Comparison of ENCODE assay signal across 9 cellular contexts in genomic region chrX:153669174-153669890, GRCh38. TPM values are rescaled to one million over a fixed set of nuclear protein-coding genes. Genes with fewer than 3 reads are reported as not detected.
DNase-seq lines count a peak whose midpoint lies in the region; ATAC-seq, FAIRE-seq and TF ChIP-seq lines count a peak whose summit lies in the region.
"Had no signal": no experiment of that assay in that cellular context is flagged by ENCODE, and none has a peak within 500 bp of the region (broad histone marks: within the 10 kb centered on the region; RNA-seq: fewer than 3 reads in every experiment).

No MANE protein-coding gene starts in this region.

- TF ChIP-seq RAD21 in HepG2 (CRISPR knock-in tag; IDR thresholded peaks at IDR 0.05), result no peak; the same call in 1 of the 2 replicates

- no peak for TF ChIP-seq EP300 in HepG2 (IDR thresholded peaks at IDR 0.05; ENCODE audit: low read depth in 2 of 2, low read length in 2 of 2)
- TF ChIP-seq EP300 in HepG2 (CRISPR knock-in tag; IDR thresholded peaks at IDR 0.05; ENCODE audit: borderline replicate concordance), result no peak
- no peak for TF ChIP-seq EP300 in tibial nerve (IDR thresholded peaks at IDR 0.05)

- H3K27ac Mint-ChIP-seq in astrocyte (ENCODE audit: unreplicated experiment), result no peak overlapping the region

- H2AFZ ChIP-seq in astrocyte (ENCODE audit: low read depth, low read length) (no peak overlapping the region), HepG2 (ENCODE audit: low read length) (no peak overlapping the region)

- H3K4me1 ChIP-seq in astrocyte (ENCODE audit: insufficient read depth, low read length), result no peaks in the 10 kb centered on the region
- H3K4me1 ChIP-seq in HepG2 (ENCODE audit: insufficient read depth, low read length), result peaks cover 50% of the 10 kb centered on the region
- H3K4me1 ChIP-seq in tibial nerve, result no peaks in the 10 kb centered on the region

- no peaks in the 10 kb centered on the region for H3K9me3 Mint-ChIP-seq in astrocyte (ENCODE audit: unreplicated experiment)

- peaks cover 28% of the 10 kb centered on the region for H3K27me3 Mint-ChIP-seq in astrocyte (ENCODE audit: low read depth, unreplicated experiment)

- no peak overlapping the region for H3K4me3 Mint-ChIP-seq in astrocyte (ENCODE audit: unreplicated experiment)

- WGBS in HepG2 (ENCODE audit: low lambda C conversion rate), result 90% methylated on average over 2 of the region's 17 CpGs
- 61 to 80% methylated on average over 4 to 16 of the region's 17 CpGs for WGBS in tibial nerve, 2 donors

- FAIRE-seq in astrocyte (lab: Jason Lieb, UNC) (no peak), HepG2 (lab: Jason Lieb, UNC) (peak; percentile 50)

- no peak for TF ChIP-seq POLR2A in HepG2 (IDR thresholded peaks at IDR 0.05; ENCODE audit: insufficient read depth in 1 of 2, low read depth in 2 of 2, low read length in 2 of 2)
- no peak for TF ChIP-seq POLR2A in tibial nerve (IDR thresholded peaks at IDR 0.05)

- no peak for DNase-seq in GM06990 (ENCODE audit: extremely low read depth, insufficient read length)
- DNase-seq in NCI-H82 treated with DMSO at 0.1 percent for 48 hours (lab: John Stamatoyannopoulos, UW; ENCODE audit: unreplicated experiment), result peak; percentile 8
- no peak for DNase-seq in astrocyte (ENCODE audit: low read depth)
- no peak for DNase-seq in HepG2 (ENCODE audit: low spot score)
- no peak for DNase-seq in tibial nerve (ENCODE audit: low spot score in 2 of 2)
- DNase-seq in ureter (ENCODE audit: low spot score), result no peak
- DNase-seq in globus pallidus (ENCODE audit: low spot score), result no peak
- DNase-seq: left cardiac atrium had no signal

- peaks cover 3% of the 10 kb centered on the region for H3K4me1 Mint-ChIP-seq in astrocyte (ENCODE audit: low read depth, unreplicated experiment)

- H3K27ac ChIP-seq in astrocyte (ENCODE audit: low read depth, low read length) (no peak overlapping the region), HepG2 (ENCODE audit: extremely low read length, insufficient read depth, low read length) (no peak overlapping the region), tibial nerve (no peak overlapping the region)

- H3K4me3 ChIP-seq in GM06990 (replicated peaks; ENCODE audit: low read depth, low read length) (no peak overlapping the region), astrocyte (ENCODE audit: insufficient read depth, low read depth, low read length) (no peak overlapping the region), HepG2 (replicated peaks in 1 of 3; ENCODE audit: insufficient read depth in 1 of 3, low read depth in 2 of 3, low read length in 3 of 3) (no peak overlapping the region), tibial nerve (no peak overlapping the region)

- peak; percentile 80 for TF ChIP-seq CTCF in GM06990 (IDR thresholded peaks at IDR 0.05; ENCODE audit: insufficient read depth, low read length, poor library complexity, severe bottlenecking)
- peak; percentile 33 for TF ChIP-seq CTCF in astrocyte (IDR thresholded peaks at IDR 0.05; ENCODE audit: insufficient read depth, low read depth, low read length)
- peak; percentile 75 for TF ChIP-seq CTCF in HepG2 (CRISPR knock-in tag; IDR thresholded peaks at IDR 0.05)
- TF ChIP-seq CTCF in tibial nerve (IDR thresholded peaks at IDR 0.05), result peak; percentile 60 to 68 (median 64)

- H3K36me3 Mint-ChIP-seq in astrocyte (ENCODE audit: low read depth, unreplicated experiment), result no peaks in the 10 kb centered on the region

- in situ Hi-C loops in HepG2 (cut with HindIII; ENCODE audit: extremely low pct_ligation_motif_present, low pct_unique_long_range_greater_than_20kb), result loop anchor here (5.0 to 25.0 kb wide), 2 partner anchors 112 to 707 kb away; no protein-coding TSS in a partner anchor

- H3K9me3 ChIP-seq in astrocyte (ENCODE audit: insufficient read depth, low read depth, low read length), result no peaks in the 10 kb centered on the region
- H3K9me3 ChIP-seq in HepG2 (ENCODE audit: low read length), result no peaks in the 10 kb centered on the region
- H3K9me3 ChIP-seq in tibial nerve, result no peaks in the 10 kb centered on the region

- H3K27me3 ChIP-seq in GM06990 (replicated peaks; ENCODE audit: control insufficient read depth, insufficient read depth, low read length) (no peaks in the 10 kb centered on the region), astrocyte (ENCODE audit: insufficient read depth, low read length) (peaks cover 10% of the 10 kb centered on the region), HepG2 (ENCODE audit: control insufficient read depth in 1 of 2, insufficient read depth in 2 of 2, low read length in 2 of 2) (peaks cover 0 to 13% of the 10 kb centered on the region in 2 experiments; a peak in 2 of 5 replicates), tibial nerve (peaks cover 0 to 50% of the 10 kb centered on the region in 2 donors)

- no peaks in the 10 kb centered on the region for H4K20me1 ChIP-seq in astrocyte (ENCODE audit: insufficient read depth, low read length)
- H4K20me1 ChIP-seq in HepG2 (ENCODE audit: insufficient read depth, low read length), result no peaks in the 10 kb centered on the region

- intact Hi-C loops in HepG2 (cut with micrococcal nuclease; ENCODE audit: unreplicated experiment), result loop anchor here (2.0 kb wide), 1 partner anchor 115 kb away; no protein-coding TSS in a partner anchor

- ATAC-seq in HepG2, result peak; percentile 66
- no peak for ATAC-seq in HG03457 (IDR thresholded peaks at IDR 0.05; ENCODE audit: unreplicated experiment)

- H3K36me3 ChIP-seq in GM06990 (ENCODE audit: control insufficient read depth, insufficient read depth, low read length) (no peaks in the 10 kb centered on the region), astrocyte (ENCODE audit: insufficient read depth, low read length) (no peaks in the 10 kb centered on the region), HepG2 (replicated peaks in 1 of 2; ENCODE audit: control insufficient read depth in 1 of 2, insufficient read depth in 2 of 2, low read length in 2 of 2) (no peaks in the 10 kb centered on the region), tibial nerve (no peaks in the 10 kb centered on the region)

- H3K79me2 ChIP-seq in astrocyte (ENCODE audit: insufficient read depth, low read length) (no peaks in the 10 kb centered on the region), HepG2 (ENCODE audit: insufficient read depth, low read length) (no peaks in the 10 kb centered on the region)

- H3K4me2 ChIP-seq in astrocyte (ENCODE audit: low read length) (no peak overlapping the region), HepG2 (ENCODE audit: low read depth, low read length) (no peak overlapping the region)

- CTCF ChIA-PET in HepG2 (lab: Yijun Ruan, JAX; ENCODE audit: low intra/inter-chr PET ratio, low total read pairs), result interaction anchor here (1.3 to 3.1 kb wide), 6 partner anchors 39 to 130 kb away, joined by 3 to 35 read pairs (median 11); no protein-coding TSS in a partner anchor

- BruUV-seq in HepG2 (replicated peaks; lab: Mats Ljungman, UMichigan), result no TSS peak

- H3K9ac ChIP-seq in astrocyte (ENCODE audit: low read length) (no peak overlapping the region), HepG2 (ENCODE audit: insufficient read depth, low read depth, low read length) (no peak overlapping the region)

- POLR2A ChIA-PET in HepG2 (lab: Yijun Ruan, JAX), result interaction anchor here (1.3 kb wide), 1 partner anchor 46 kb away, joined by 3 read pairs; no protein-coding TSS in a partner anchor

RNA-seq across cellular contexts. Expression of gene PNCK, which starts 4.3 kb away (rescaled TPM):
- total RNA-seq in astrocyte (0.65 and 1.1 TPM in 2 replicates), HepG2 (2016; rRNA removed; fragmentation: Illumina TruSeq; extraction: Trizol) (not detected in 2 replicates), tibial nerve (1 to 10 TPM in 2 of 4 donors, under 1 TPM in 1, not detected in 1; 0.63 to 4.5 (median 3.6) TPM), ureter (12.3 TPM)
- not detected in 2 replicates for total RNA-seq in HepG2 (2016; cell fraction: cytosol; rRNA removed; fragmentation: Illumina TruSeq; extraction: Trizol; ENCODE audit: low read depth)
- not detected in 2 replicates for total RNA-seq in HepG2 (2016; cell fraction: insoluble cytoplasmic fraction; rRNA removed; fragmentation: Illumina TruSeq; extraction: Trizol)
- total RNA-seq in HepG2 (2016; cell fraction: membrane; rRNA removed; fragmentation: Illumina TruSeq; extraction: Trizol), result not detected in 2 replicates
- not detected in 2 replicates for total RNA-seq in HepG2 (2016; cell fraction: nucleus; rRNA removed; fragmentation: Illumina TruSeq; extraction: Trizol)
- 33.1 and 55.3 TPM in 2 replicates for polyA plus RNA-seq in HepG2 (2011; rRNA removed)
- 25.3 and 25.4 TPM in 2 replicates for polyA plus RNA-seq in HepG2 (2011; cell fraction: cytosol; rRNA removed)
- polyA plus RNA-seq in HepG2 (2011; cell fraction: nucleus; rRNA removed), result 294 and 322 TPM in 2 replicates
- 32.4 and 45.3 TPM in 2 replicates for polyA plus RNA-seq in HepG2 (2012)
- polyA plus RNA-seq in HepG2 (2016; cell fraction: cytosol; fragmentation: Illumina TruSeq; extraction: Trizol; ENCODE audit: low read depth), result 0.12 TPM in 1 of 2 replicates, not detected in the other
- polyA plus RNA-seq in HepG2 (2016; cell fraction: insoluble cytoplasmic fraction; fragmentation: Illumina TruSeq; extraction: Trizol; ENCODE audit: low read depth), result not detected in 2 replicates
- not detected in 2 replicates for polyA plus RNA-seq in HepG2 (2016; cell fraction: membrane; fragmentation: Illumina TruSeq; extraction: Trizol; ENCODE audit: low read depth)
- 1.2 TPM in 1 of 2 replicates, not detected in the other for polyA plus RNA-seq in HepG2 (2016; cell fraction: nucleus; fragmentation: Illumina TruSeq; extraction: Trizol; ENCODE audit: insufficient read depth, low read depth)
- polyA minus RNA-seq in HepG2 (2011; rRNA and poly(A)+ RNA removed; ENCODE audit: low replicate concordance), result 0.91 and 21.5 TPM in 2 replicates
- polyA minus RNA-seq in HepG2 (2011; cell fraction: cytosol; rRNA and poly(A)+ RNA removed), result 8.9 and 13.2 TPM in 2 replicates
- polyA minus RNA-seq in HepG2 (2011; cell fraction: nucleus; rRNA and poly(A)+ RNA removed), result 42.2 and 53.6 TPM in 2 replicates

RNA-seq across cellular contexts. Expression of gene SLC6A8, which starts 18.4 kb away (rescaled TPM):
- total RNA-seq in astrocyte (52.6 and 57.9 TPM in 2 replicates), HepG2 (2016; rRNA removed; fragmentation: Illumina TruSeq; extraction: Trizol) (9.0 and 13.9 TPM in 2 replicates), tibial nerve (10 to 100 TPM; 14.4 to 26.7 (median 21.9) TPM), ureter (70.3 TPM)
- total RNA-seq in HepG2 (2016; cell fraction: cytosol; rRNA removed; fragmentation: Illumina TruSeq; extraction: Trizol; ENCODE audit: low read depth), result 5.6 and 6.3 TPM in 2 replicates
- total RNA-seq in HepG2 (2016; cell fraction: insoluble cytoplasmic fraction; rRNA removed; fragmentation: Illumina TruSeq; extraction: Trizol), result 8.6 and 16.2 TPM in 2 replicates
- 22.0 and 22.3 TPM in 2 replicates for total RNA-seq in HepG2 (2016; cell fraction: membrane; rRNA removed; fragmentation: Illumina TruSeq; extraction: Trizol)
- 11.0 and 18.5 TPM in 2 replicates for total RNA-seq in HepG2 (2016; cell fraction: nucleus; rRNA removed; fragmentation: Illumina TruSeq; extraction: Trizol)
- 176 and 264 TPM in 2 replicates for polyA plus RNA-seq in HepG2 (2011; rRNA removed)
- polyA plus RNA-seq in HepG2 (2011; cell fraction: cytosol; rRNA removed), result 196 and 214 TPM in 2 replicates
- polyA plus RNA-seq in HepG2 (2011; cell fraction: nucleus; rRNA removed), result 723 and 745 TPM in 2 replicates
- polyA plus RNA-seq in HepG2 (2012), result 356 and 405 TPM in 2 replicates
- 10.4 and 12.7 TPM in 2 replicates for polyA plus RNA-seq in HepG2 (2016; cell fraction: cytosol; fragmentation: Illumina TruSeq; extraction: Trizol; ENCODE audit: low read depth)
- 19.8 and 27.0 TPM in 2 replicates for polyA plus RNA-seq in HepG2 (2016; cell fraction: insoluble cytoplasmic fraction; fragmentation: Illumina TruSeq; extraction: Trizol; ENCODE audit: low read depth)
- 35.0 and 35.9 TPM in 2 replicates for polyA plus RNA-seq in HepG2 (2016; cell fraction: membrane; fragmentation: Illumina TruSeq; extraction: Trizol; ENCODE audit: low read depth)
- polyA plus RNA-seq in HepG2 (2016; cell fraction: nucleus; fragmentation: Illumina TruSeq; extraction: Trizol; ENCODE audit: insufficient read depth, low read depth), result 58.3 and 60.5 TPM in 2 replicates
- polyA minus RNA-seq in HepG2 (2011; rRNA and poly(A)+ RNA removed; ENCODE audit: low replicate concordance), result 85.4 and 544 TPM in 2 replicates
- polyA minus RNA-seq in HepG2 (2011; cell fraction: cytosol; rRNA and poly(A)+ RNA removed), result 145 and 181 TPM in 2 replicates
- polyA minus RNA-seq in HepG2 (2011; cell fraction: nucleus; rRNA and poly(A)+ RNA removed), result 106 and 150 TPM in 2 replicates

RNA-seq across cellular contexts. Expression of gene DUSP9, which starts 22.3 kb away (rescaled TPM):
- total RNA-seq in astrocyte, result 0.20 and 0.36 TPM in 2 replicates
- 357 and 435 TPM in 2 replicates for total RNA-seq in HepG2 (2016; rRNA removed; fragmentation: Illumina TruSeq; extraction: Trizol)
- total RNA-seq in HepG2 (2016; cell fraction: cytosol; rRNA removed; fragmentation: Illumina TruSeq; extraction: Trizol; ENCODE audit: low read depth), result 183 and 202 TPM in 2 replicates
- 332 and 447 TPM in 2 replicates for total RNA-seq in HepG2 (2016; cell fraction: insoluble cytoplasmic fraction; rRNA removed; fragmentation: Illumina TruSeq; extraction: Trizol)
- 386 and 448 TPM in 2 replicates for total RNA-seq in HepG2 (2016; cell fraction: membrane; rRNA removed; fragmentation: Illumina TruSeq; extraction: Trizol)
- total RNA-seq in HepG2 (2016; cell fraction: nucleus; rRNA removed; fragmentation: Illumina TruSeq; extraction: Trizol), result 159 and 193 TPM in 2 replicates
- polyA plus RNA-seq in HepG2 (2011; rRNA removed), result 235 and 335 TPM in 2 replicates
- 239 and 294 TPM in 2 replicates for polyA plus RNA-seq in HepG2 (2011; cell fraction: cytosol; rRNA removed)
- polyA plus RNA-seq in HepG2 (2011; cell fraction: nucleus; rRNA removed), result 263 and 279 TPM in 2 replicates
- 173 and 253 TPM in 2 replicates for polyA plus RNA-seq in HepG2 (2012)
- 162 and 174 TPM in 2 replicates for polyA plus RNA-seq in HepG2 (2016; cell fraction: cytosol; fragmentation: Illumina TruSeq; extraction: Trizol; ENCODE audit: low read depth)
- 322 and 341 TPM in 2 replicates for polyA plus RNA-seq in HepG2 (2016; cell fraction: insoluble cytoplasmic fraction; fragmentation: Illumina TruSeq; extraction: Trizol; ENCODE audit: low read depth)
- 301 and 303 TPM in 2 replicates for polyA plus RNA-seq in HepG2 (2016; cell fraction: membrane; fragmentation: Illumina TruSeq; extraction: Trizol; ENCODE audit: low read depth)
- polyA plus RNA-seq in HepG2 (2016; cell fraction: nucleus; fragmentation: Illumina TruSeq; extraction: Trizol; ENCODE audit: insufficient read depth, low read depth), result 275 and 284 TPM in 2 replicates
- polyA minus RNA-seq in HepG2 (2011; rRNA and poly(A)+ RNA removed; ENCODE audit: low replicate concordance), result 22.4 and 433 TPM in 2 replicates
- polyA minus RNA-seq in HepG2 (2011; cell fraction: cytosol; rRNA and poly(A)+ RNA removed), result 192 and 199 TPM in 2 replicates
- 54.5 and 60.7 TPM in 2 replicates for polyA minus RNA-seq in HepG2 (2011; cell fraction: nucleus; rRNA and poly(A)+ RNA removed)
- total RNA-seq in tibial nerve, result not detected
- 2.7 TPM for total RNA-seq in ureter
- total RNA-seq: left cardiac atrium had no signal

RNA-seq across cellular contexts. Expression of gene BCAP31, which starts 54.9 kb away (rescaled TPM):
- 219 and 222 TPM in 2 replicates for total RNA-seq in astrocyte
- total RNA-seq in HepG2 (2016; rRNA removed; fragmentation: Illumina TruSeq; extraction: Trizol), result 101 and 178 TPM in 2 replicates
- 102 and 117 TPM in 2 replicates for total RNA-seq in HepG2 (2016; cell fraction: cytosol; rRNA removed; fragmentation: Illumina TruSeq; extraction: Trizol; ENCODE audit: low read depth)
- 101 and 181 TPM in 2 replicates for total RNA-seq in HepG2 (2016; cell fraction: insoluble cytoplasmic fraction; rRNA removed; fragmentation: Illumina TruSeq; extraction: Trizol)
- 109 and 120 TPM in 2 replicates for total RNA-seq in HepG2 (2016; cell fraction: membrane; rRNA removed; fragmentation: Illumina TruSeq; extraction: Trizol)
- 130 and 143 TPM in 2 replicates for total RNA-seq in HepG2 (2016; cell fraction: nucleus; rRNA removed; fragmentation: Illumina TruSeq; extraction: Trizol)
- 139 and 155 TPM in 2 replicates for polyA plus RNA-seq in HepG2 (2011; rRNA removed)
- polyA plus RNA-seq in HepG2 (2011; cell fraction: cytosol; rRNA removed), result 152 and 160 TPM in 2 replicates
- polyA plus RNA-seq in HepG2 (2011; cell fraction: nucleus; rRNA removed), result 78.1 and 93.1 TPM in 2 replicates
- polyA plus RNA-seq in HepG2 (2012), result 231 and 288 TPM in 2 replicates
- polyA plus RNA-seq in HepG2 (2016; cell fraction: cytosol; fragmentation: Illumina TruSeq; extraction: Trizol; ENCODE audit: low read depth), result 105 and 124 TPM in 2 replicates
- 93.2 and 96.9 TPM in 2 replicates for polyA plus RNA-seq in HepG2 (2016; cell fraction: insoluble cytoplasmic fraction; fragmentation: Illumina TruSeq; extraction: Trizol; ENCODE audit: low read depth)
- 94.8 and 109 TPM in 2 replicates for polyA plus RNA-seq in HepG2 (2016; cell fraction: membrane; fragmentation: Illumina TruSeq; extraction: Trizol; ENCODE audit: low read depth)
- 219 and 236 TPM in 2 replicates for polyA plus RNA-seq in HepG2 (2016; cell fraction: nucleus; fragmentation: Illumina TruSeq; extraction: Trizol; ENCODE audit: insufficient read depth, low read depth)
- polyA minus RNA-seq in HepG2 (2011; rRNA and poly(A)+ RNA removed; ENCODE audit: low replicate concordance), result 297 and 320 TPM in 2 replicates
- polyA minus RNA-seq in HepG2 (2011; cell fraction: cytosol; rRNA and poly(A)+ RNA removed), result 61.3 and 65.4 TPM in 2 replicates
- polyA minus RNA-seq in HepG2 (2011; cell fraction: nucleus; rRNA and poly(A)+ RNA removed), result 46.2 and 58.7 TPM in 2 replicates
- total RNA-seq in tibial nerve, result 100 to 1,000 TPM in 3 of 4 donors, 10 to 100 TPM in 1; 99.0 to 126 (median 114) TPM
- 315 TPM for total RNA-seq in ureter

RNA-seq across cellular contexts. Expression of gene ABCD1, which starts 55.3 kb away (rescaled TPM):
- total RNA-seq in astrocyte (27.2 and 30.5 TPM in 2 replicates), HepG2 (2016; rRNA removed; fragmentation: Illumina TruSeq; extraction: Trizol) (10.1 and 15.9 TPM in 2 replicates), tibial nerve (10 to 100 TPM; 13.0 to 36.6 (median 15.0) TPM), ureter (15.1 TPM)
- 1.6 and 2.0 TPM in 2 replicates for total RNA-seq in HepG2 (2016; cell fraction: cytosol; rRNA removed; fragmentation: Illumina TruSeq; extraction: Trizol; ENCODE audit: low read depth)
- 9.1 and 16.2 TPM in 2 replicates for total RNA-seq in HepG2 (2016; cell fraction: insoluble cytoplasmic fraction; rRNA removed; fragmentation: Illumina TruSeq; extraction: Trizol)
- 5.1 and 7.8 TPM in 2 replicates for total RNA-seq in HepG2 (2016; cell fraction: membrane; rRNA removed; fragmentation: Illumina TruSeq; extraction: Trizol)
- 14.6 and 18.2 TPM in 2 replicates for total RNA-seq in HepG2 (2016; cell fraction: nucleus; rRNA removed; fragmentation: Illumina TruSeq; extraction: Trizol)
- 11.4 and 15.4 TPM in 2 replicates for polyA plus RNA-seq in HepG2 (2011; rRNA removed)
- 7.2 and 9.7 TPM in 2 replicates for polyA plus RNA-seq in HepG2 (2011; cell fraction: cytosol; rRNA removed)
- polyA plus RNA-seq in HepG2 (2011; cell fraction: nucleus; rRNA removed), result 50.2 and 59.9 TPM in 2 replicates
- polyA plus RNA-seq in HepG2 (2012), result 19.7 and 23.2 TPM in 2 replicates
- polyA plus RNA-seq in HepG2 (2016; cell fraction: cytosol; fragmentation: Illumina TruSeq; extraction: Trizol; ENCODE audit: low read depth), result 2.1 and 2.2 TPM in 2 replicates
- 8.6 and 12.6 TPM in 2 replicates for polyA plus RNA-seq in HepG2 (2016; cell fraction: insoluble cytoplasmic fraction; fragmentation: Illumina TruSeq; extraction: Trizol; ENCODE audit: low read depth)
- 4.3 and 5.1 TPM in 2 replicates for polyA plus RNA-seq in HepG2 (2016; cell fraction: membrane; fragmentation: Illumina TruSeq; extraction: Trizol; ENCODE audit: low read depth)
- polyA plus RNA-seq in HepG2 (2016; cell fraction: nucleus; fragmentation: Illumina TruSeq; extraction: Trizol; ENCODE audit: insufficient read depth, low read depth), result 34.6 and 36.9 TPM in 2 replicates
- 25.4 and 48.9 TPM in 2 replicates for polyA minus RNA-seq in HepG2 (2011; rRNA and poly(A)+ RNA removed; ENCODE audit: low replicate concordance)
- polyA minus RNA-seq in HepG2 (2011; cell fraction: cytosol; rRNA and poly(A)+ RNA removed), result 19.4 and 20.9 TPM in 2 replicates
- polyA minus RNA-seq in HepG2 (2011; cell fraction: nucleus; rRNA and poly(A)+ RNA removed), result 25.5 and 30.1 TPM in 2 replicates

Comparison
In these comparisons a context has a peak if more than half of its experiments do, and no peak if none do; other contexts are left out.
1. RNA of gene DUSP9, which starts 22.3 kb away (total RNA-seq): 159 to 448 TPM in HepG2; 2.7 TPM in ureter (single experiment), 0.20 to 0.36 TPM in astrocyte and not detected in tibial nerve; every median in the first group is over 10 times any median in the second.
2. Peak in every context shown above with its lines, with median percentiles within 50 percentile points of each other: CTCF ChIP-seq.